Comparison of ENCODE assay signal across 1 cellular context in the genomic region with DNA sequence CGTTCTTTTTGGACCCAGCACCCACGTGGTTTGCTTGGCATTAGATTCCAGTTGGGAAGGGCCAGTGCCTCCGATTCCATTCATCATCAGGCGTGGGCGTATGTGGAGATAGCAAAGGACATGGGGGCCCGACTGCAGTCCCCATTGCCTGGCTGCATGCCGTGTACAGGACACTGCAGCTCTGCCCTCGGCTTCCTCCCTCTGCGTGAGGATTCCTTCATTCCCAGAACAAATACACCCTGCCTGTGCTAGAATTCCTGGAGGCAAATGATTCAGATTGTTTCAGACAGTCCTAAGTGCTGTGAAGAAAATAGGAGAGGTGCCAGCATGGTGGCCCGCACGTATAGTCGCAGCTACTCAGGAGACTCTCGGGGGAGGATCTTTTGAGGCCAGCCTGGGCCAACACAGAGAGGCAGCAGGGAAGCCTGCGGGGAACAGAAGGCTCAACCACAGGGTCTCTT.
TF ChIP-seq lines count a peak whose summit lies in the region.

No MANE protein-coding gene starts in this region.

TF ChIP-seq in HepG2, 621 proteins besides CTCF, POLR2A, EP300 and RAD21:
- TF ChIP-seq MYC (CRISPR knock-in tag; IDR thresholded peaks at IDR 0.05; ENCODE audit: borderline replicate concordance) (no peak), AGO2 (optimal IDR thresholded peaks at IDR 0.05; ENCODE audit: low read depth, low read length) (no peak), MEF2D (CRISPR knock-in tag; IDR thresholded peaks at IDR 0.05) (no peak), ZNF556 (CRISPR knock-in tag; IDR thresholded peaks at IDR 0.05; ENCODE audit: borderline replicate concordance) (no peak), FOXO1 (CRISPR knock-in tag; IDR thresholded peaks at IDR 0.05) (no peak)
- TF ChIP-seq, protein P1, sequence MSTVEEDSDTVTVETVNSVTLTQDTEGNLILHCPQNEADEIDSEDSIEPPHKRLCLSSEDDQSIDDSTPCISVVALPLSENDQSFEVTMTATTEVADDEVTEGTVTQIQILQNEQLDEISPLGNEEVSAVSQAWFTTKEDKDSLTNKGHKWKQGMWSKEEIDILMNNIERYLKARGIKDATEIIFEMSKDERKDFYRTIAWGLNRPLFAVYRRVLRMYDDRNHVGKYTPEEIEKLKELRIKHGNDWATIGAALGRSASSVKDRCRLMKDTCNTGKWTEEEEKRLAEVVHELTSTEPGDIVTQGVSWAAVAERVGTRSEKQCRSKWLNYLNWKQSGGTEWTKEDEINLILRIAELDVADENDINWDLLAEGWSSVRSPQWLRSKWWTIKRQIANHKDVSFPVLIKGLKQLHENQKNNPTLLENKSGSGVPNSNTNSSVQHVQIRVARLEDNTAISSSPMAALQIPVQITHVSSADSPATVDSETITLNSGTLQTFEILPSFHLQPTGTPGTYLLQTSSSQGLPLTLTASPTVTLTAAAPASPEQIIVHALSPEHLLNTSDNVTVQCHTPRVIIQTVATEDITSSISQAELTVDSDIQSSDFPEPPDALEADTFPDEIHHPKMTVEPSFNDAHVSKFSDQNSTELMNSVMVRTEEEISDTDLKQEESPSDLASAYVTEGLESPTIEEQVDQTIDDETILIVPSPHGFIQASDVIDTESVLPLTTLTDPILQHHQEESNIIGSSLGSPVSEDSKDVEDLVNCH (CRISPR knock-in tag; IDR thresholded peaks at IDR 0.05), result no peak
- TF ChIP-seq, protein P2, sequence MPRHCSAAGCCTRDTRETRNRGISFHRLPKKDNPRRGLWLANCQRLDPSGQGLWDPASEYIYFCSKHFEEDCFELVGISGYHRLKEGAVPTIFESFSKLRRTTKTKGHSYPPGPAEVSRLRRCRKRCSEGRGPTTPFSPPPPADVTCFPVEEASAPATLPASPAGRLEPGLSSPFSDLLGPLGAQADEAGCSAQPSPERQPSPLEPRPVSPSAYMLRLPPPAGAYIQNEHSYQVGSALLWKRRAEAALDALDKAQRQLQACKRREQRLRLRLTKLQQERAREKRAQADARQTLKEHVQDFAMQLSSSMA (CRISPR knock-in tag; IDR thresholded peaks at IDR 0.05), result no peak
- TF ChIP-seq, protein P3, sequence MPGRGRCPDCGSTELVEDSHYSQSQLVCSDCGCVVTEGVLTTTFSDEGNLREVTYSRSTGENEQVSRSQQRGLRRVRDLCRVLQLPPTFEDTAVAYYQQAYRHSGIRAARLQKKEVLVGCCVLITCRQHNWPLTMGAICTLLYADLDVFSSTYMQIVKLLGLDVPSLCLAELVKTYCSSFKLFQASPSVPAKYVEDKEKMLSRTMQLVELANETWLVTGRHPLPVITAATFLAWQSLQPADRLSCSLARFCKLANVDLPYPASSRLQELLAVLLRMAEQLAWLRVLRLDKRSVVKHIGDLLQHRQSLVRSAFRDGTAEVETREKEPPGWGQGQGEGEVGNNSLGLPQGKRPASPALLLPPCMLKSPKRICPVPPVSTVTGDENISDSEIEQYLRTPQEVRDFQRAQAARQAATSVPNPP (CRISPR knock-in tag; IDR thresholded peaks at IDR 0.05), result no peak
- TF ChIP-seq, protein P4, sequence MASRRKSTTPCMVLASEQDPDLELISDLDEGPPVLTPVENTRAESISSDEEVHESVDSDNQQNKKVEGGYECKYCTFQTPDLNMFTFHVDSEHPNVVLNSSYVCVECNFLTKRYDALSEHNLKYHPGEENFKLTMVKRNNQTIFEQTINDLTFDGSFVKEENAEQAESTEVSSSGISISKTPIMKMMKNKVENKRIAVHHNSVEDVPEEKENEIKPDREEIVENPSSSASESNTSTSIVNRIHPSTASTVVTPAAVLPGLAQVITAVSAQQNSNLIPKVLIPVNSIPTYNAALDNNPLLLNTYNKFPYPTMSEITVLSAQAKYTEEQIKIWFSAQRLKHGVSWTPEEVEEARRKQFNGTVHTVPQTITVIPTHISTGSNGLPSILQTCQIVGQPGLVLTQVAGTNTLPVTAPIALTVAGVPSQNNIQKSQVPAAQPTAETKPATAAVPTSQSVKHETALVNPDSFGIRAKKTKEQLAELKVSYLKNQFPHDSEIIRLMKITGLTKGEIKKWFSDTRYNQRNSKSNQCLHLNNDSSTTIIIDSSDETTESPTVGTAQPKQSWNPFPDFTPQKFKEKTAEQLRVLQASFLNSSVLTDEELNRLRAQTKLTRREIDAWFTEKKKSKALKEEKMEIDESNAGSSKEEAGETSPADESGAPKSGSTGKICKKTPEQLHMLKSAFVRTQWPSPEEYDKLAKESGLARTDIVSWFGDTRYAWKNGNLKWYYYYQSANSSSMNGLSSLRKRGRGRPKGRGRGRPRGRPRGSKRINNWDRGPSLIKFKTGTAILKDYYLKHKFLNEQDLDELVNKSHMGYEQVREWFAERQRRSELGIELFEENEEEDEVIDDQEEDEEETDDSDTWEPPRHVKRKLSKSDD (CRISPR knock-in tag; IDR thresholded peaks at IDR 0.05; ENCODE audit: low read depth), result no peak
- TF ChIP-seq, protein P5, sequence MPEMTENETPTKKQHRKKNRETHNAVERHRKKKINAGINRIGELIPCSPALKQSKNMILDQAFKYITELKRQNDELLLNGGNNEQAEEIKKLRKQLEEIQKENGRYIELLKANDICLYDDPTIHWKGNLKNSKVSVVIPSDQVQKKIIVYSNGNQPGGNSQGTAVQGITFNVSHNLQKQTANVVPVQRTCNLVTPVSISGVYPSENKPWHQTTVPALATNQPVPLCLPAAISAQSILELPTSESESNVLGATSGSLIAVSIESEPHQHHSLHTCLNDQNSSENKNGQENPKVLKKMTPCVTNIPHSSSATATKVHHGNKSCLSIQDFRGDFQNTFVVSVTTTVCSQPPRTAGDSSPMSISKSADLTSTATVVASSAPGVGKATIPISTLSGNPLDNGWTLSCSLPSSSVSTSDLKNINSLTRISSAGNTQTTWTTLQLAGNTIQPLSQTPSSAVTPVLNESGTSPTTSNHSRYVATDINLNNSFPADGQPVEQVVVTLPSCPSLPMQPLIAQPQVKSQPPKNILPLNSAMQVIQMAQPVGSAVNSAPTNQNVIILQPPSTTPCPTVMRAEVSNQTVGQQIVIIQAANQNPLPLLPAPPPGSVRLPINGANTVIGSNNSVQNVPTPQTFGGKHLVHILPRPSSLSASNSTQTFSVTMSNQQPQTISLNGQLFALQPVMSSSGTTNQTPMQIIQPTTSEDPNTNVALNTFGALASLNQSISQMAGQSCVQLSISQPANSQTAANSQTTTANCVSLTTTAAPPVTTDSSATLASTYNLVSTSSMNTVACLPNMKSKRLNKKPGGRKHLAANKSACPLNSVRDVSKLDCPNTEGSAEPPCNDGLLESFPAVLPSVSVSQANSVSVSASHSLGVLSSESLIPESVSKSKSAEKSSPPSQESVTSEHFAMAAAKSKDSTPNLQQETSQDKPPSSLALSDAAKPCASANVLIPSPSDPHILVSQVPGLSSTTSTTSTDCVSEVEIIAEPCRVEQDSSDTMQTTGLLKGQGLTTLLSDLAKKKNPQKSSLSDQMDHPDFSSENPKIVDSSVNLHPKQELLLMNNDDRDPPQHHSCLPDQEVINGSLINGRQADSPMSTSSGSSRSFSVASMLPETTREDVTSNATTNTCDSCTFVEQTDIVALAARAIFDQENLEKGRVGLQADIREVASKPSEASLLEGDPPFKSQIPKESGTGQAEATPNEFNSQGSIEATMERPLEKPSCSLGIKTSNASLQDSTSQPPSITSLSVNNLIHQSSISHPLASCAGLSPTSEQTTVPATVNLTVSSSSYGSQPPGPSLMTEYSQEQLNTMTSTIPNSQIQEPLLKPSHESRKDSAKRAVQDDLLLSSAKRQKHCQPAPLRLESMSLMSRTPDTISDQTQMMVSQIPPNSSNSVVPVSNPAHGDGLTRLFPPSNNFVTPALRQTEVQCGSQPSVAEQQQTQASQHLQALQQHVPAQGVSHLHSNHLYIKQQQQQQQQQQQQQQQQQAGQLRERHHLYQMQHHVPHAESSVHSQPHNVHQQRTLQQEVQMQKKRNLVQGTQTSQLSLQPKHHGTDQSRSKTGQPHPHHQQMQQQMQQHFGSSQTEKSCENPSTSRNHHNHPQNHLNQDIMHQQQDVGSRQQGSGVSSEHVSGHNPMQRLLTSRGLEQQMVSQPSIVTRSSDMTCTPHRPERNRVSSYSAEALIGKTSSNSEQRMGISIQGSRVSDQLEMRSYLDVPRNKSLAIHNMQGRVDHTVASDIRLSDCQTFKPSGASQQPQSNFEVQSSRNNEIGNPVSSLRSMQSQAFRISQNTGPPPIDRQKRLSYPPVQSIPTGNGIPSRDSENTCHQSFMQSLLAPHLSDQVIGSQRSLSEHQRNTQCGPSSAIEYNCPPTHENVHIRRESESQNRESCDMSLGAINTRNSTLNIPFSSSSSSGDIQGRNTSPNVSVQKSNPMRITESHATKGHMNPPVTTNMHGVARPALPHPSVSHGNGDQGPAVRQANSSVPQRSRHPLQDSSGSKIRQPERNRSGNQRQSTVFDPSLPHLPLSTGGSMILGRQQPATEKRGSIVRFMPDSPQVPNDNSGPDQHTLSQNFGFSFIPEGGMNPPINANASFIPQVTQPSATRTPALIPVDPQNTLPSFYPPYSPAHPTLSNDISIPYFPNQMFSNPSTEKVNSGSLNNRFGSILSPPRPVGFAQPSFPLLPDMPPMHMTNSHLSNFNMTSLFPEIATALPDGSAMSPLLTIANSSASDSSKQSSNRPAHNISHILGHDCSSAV (CRISPR knock-in tag; IDR thresholded peaks at IDR 0.05; ENCODE audit: borderline replicate concordance), result no peak
